14 cellular contexts compared by ENCODE assay signal in the genomic region with DNA sequence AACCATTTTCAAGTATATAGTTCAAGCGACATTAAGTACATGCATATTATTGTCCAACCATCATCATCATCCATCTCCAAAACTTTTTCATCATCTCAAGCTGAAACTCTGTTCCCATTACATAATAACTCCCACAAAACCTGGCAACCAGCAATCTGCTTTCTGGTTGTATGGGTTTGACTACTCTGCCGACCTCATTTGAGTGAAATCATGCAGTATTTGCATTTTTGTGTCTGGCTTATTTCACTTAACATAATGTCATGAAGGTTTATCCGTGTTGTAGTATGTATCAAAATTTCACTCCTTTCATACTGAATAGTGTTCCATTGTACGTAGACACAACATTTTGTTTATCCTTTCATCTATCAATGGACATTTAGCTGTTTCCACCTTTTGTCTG.
DNase-seq lines count a peak whose midpoint lies in the region; ATAC-seq and TF ChIP-seq lines count a peak whose summit lies in the region.
"Had no signal": no experiment of that assay in that cellular context is flagged by ENCODE, and none has a peak within 500 bp of the region (broad histone marks: within the 10 kb centered on the region; RNA-seq: fewer than 3 reads in every experiment).

No MANE protein-coding gene starts in this region.

- no peaks in the 10 kb centered on the region for H3K27me3 ChIP-seq in smooth muscle cell (ENCODE audit: low read depth)
- no peaks in the 10 kb centered on the region for H3K27me3 ChIP-seq in ascending aorta
- H3K27me3 ChIP-seq: neural progenitor cell had no signal

- peaks cover 12% of the 10 kb centered on the region for H3K4me1 Mint-ChIP-seq in activated naive CD8-positive, alpha-beta T cell treated with anti-CD3 and anti-CD28 coated beads, Interleukin-2, amount 50 U/mL, for 24 hours
- H3K4me1 Mint-ChIP-seq in activated naive CD8-positive, alpha-beta T cell treated with anti-CD3 and anti-CD28 coated beads for 36 hours = peaks cover 2% of the 10 kb centered on the region

- H3K27ac Mint-ChIP-seq in activated naive CD8-positive, alpha-beta T cell treated with anti-CD3 and anti-CD28 coated beads, Interleukin-2, amount 50 U/mL, for 24 hours = no peak overlapping the region
- H3K27ac Mint-ChIP-seq in activated naive CD8-positive, alpha-beta T cell treated with anti-CD3 and anti-CD28 coated beads for 36 hours = no peak overlapping the region
- H3K27ac Mint-ChIP-seq: neural progenitor cell had no signal

- no peaks in the 10 kb centered on the region for H3K36me3 Mint-ChIP-seq in activated naive CD8-positive, alpha-beta T cell treated with anti-CD3 and anti-CD28 coated beads, Interleukin-2, amount 50 U/mL, for 24 hours (ENCODE audit: low read depth)
- no peaks in the 10 kb centered on the region for H3K36me3 Mint-ChIP-seq in activated naive CD8-positive, alpha-beta T cell treated with anti-CD3 and anti-CD28 coated beads for 36 hours
- H3K36me3 Mint-ChIP-seq: neural progenitor cell had no signal

- H3K4me2 ChIP-seq in smooth muscle cell = peak overlapping the region; percentile 31
- H3K4me2 ChIP-seq: neural progenitor cell had no signal

- H3K9ac ChIP-seq in smooth muscle cell (ENCODE audit: low read depth) = no peak overlapping the region
- H3K9ac ChIP-seq: neural progenitor cell had no signal

- H3K79me2 ChIP-seq in smooth muscle cell (ENCODE audit: low read depth) = no peaks in the 10 kb centered on the region

- peaks cover 4% of the 10 kb centered on the region for H3K27me3 Mint-ChIP-seq in activated naive CD8-positive, alpha-beta T cell treated with anti-CD3 and anti-CD28 coated beads, Interleukin-2, amount 50 U/mL, for 24 hours
- H3K27me3 Mint-ChIP-seq in activated naive CD8-positive, alpha-beta T cell treated with anti-CD3 and anti-CD28 coated beads for 36 hours = peaks cover 8% of the 10 kb centered on the region

- no peaks in the 10 kb centered on the region for H3K4me1 ChIP-seq in smooth muscle cell (ENCODE audit: low read depth)
- peaks cover 0 to 5% of the 10 kb centered on the region in 2 donors for H3K4me1 ChIP-seq in ascending aorta
- H3K4me1 ChIP-seq: neural progenitor cell had no signal

- TF ChIP-seq CTCF in smooth muscle cell (IDR thresholded peaks at IDR 0.05; ENCODE audit: borderline replicate concordance, insufficient read depth, poor library complexity, severe bottlenecking) (no peak), ascending aorta (IDR thresholded peaks at IDR 0.05) (no peak)

- H3K4me3 ChIP-seq in smooth muscle cell = peak overlapping the region; percentile 15
- H3K4me3 ChIP-seq in ascending aorta = no peak overlapping the region
- H3K4me3 ChIP-seq: left ventricle myocardium inferior, neural progenitor cell had no signal

- H3K9me3 ChIP-seq in smooth muscle cell (replicated peaks; ENCODE audit: low read depth) = no peaks in the 10 kb centered on the region
- H3K9me3 ChIP-seq in ascending aorta = no peaks in the 10 kb centered on the region
- H3K9me3 ChIP-seq: left ventricle myocardium inferior had no signal

- H3K36me3 ChIP-seq in smooth muscle cell (ENCODE audit: low read depth) (no peaks in the 10 kb centered on the region), ascending aorta (no peaks in the 10 kb centered on the region)
- H3K36me3 ChIP-seq: left ventricle myocardium inferior, neural progenitor cell had no signal

- H3K4me3 Mint-ChIP-seq in activated naive CD8-positive, alpha-beta T cell treated with anti-CD3 and anti-CD28 coated beads, Interleukin-2, amount 50 U/mL, for 24 hours = peak overlapping the region; percentile 21
- H3K4me3 Mint-ChIP-seq in activated naive CD8-positive, alpha-beta T cell treated with anti-CD3 and anti-CD28 coated beads for 36 hours = no peak overlapping the region
- H3K4me3 Mint-ChIP-seq: brain, neural progenitor cell had no signal

- no peaks in the 10 kb centered on the region for H4K20me1 ChIP-seq in smooth muscle cell (ENCODE audit: low read depth)

- H3K27ac ChIP-seq in smooth muscle cell (ENCODE audit: low read depth) (peak overlapping the region; percentile 57), ascending aorta (no peak overlapping the region)
- H3K27ac ChIP-seq: left ventricle myocardium inferior, neural progenitor cell had no signal

- DNase-seq in activated naive CD8-positive, alpha-beta T cell treated with anti-CD3 and anti-CD28 coated beads, Interleukin-2, amount 50 U/mL, for 24 hours = no peak
- DNase-seq in activated naive CD8-positive, alpha-beta T cell treated with anti-CD3 and anti-CD28 coated beads for 36 hours = no peak
- DNase-seq in smooth muscle cell (lab: John Stamatoyannopoulos, UW; ENCODE audit: unreplicated experiment) (no peak), iPS-NIHi11 (ENCODE audit: low spot score) (no peak), OCI-M1 (lab: John Stamatoyannopoulos, UW) (no peak), ascending aorta (ENCODE audit: low spot score in 2 of 2) (no peak)
- DNase-seq: glutamatergic neuron, left ventricle myocardium inferior, SHP77 treated with DMSO at 0.1 percent for 48 hours had no signal

- no peak overlapping the region for H2AFZ ChIP-seq in smooth muscle cell (ENCODE audit: low read depth)
- H2AFZ ChIP-seq: neural progenitor cell had no signal

- H3F3A ChIP-seq in smooth muscle cell (ENCODE audit: low read depth) = no peaks in the 10 kb centered on the region

- intact Hi-C loops in ascending aorta (cut with DNase I) = no loop called here

- ATAC-seq in activated naive CD8-positive, alpha-beta T cell treated with anti-CD3 and anti-CD28 coated beads, Interleukin-2, amount 50 U/mL, for 24 hours = no peak
- peak; percentile 12 for ATAC-seq in GM21515 (IDR thresholded peaks at IDR 0.05; ENCODE audit: unreplicated experiment)
- peak; percentile 12 for ATAC-seq in HG03432 (IDR thresholded peaks at IDR 0.05; ENCODE audit: unreplicated experiment)
- ATAC-seq: HepG2 had no signal

- H3K9me3 Mint-ChIP-seq in activated naive CD8-positive, alpha-beta T cell treated with anti-CD3 and anti-CD28 coated beads, Interleukin-2, amount 50 U/mL, for 24 hours = no peaks in the 10 kb centered on the region
- no peaks in the 10 kb centered on the region for H3K9me3 Mint-ChIP-seq in activated naive CD8-positive, alpha-beta T cell treated with anti-CD3 and anti-CD28 coated beads for 36 hours

- WGBS in smooth muscle cell (ENCODE audit: low lambda C conversion rate) = 87% methylated on average over 4 of the region's 4 CpGs
